Comparison of ENCODE assay signal across 22 cellular contexts in genomic region chr9:520315-520714, GRCh38. TPM values are rescaled to one million over a fixed set of nuclear protein-coding genes. Genes with fewer than 3 reads are reported as not detected.
DNase-seq lines count a peak whose midpoint lies in the region; ATAC-seq and TF ChIP-seq lines count a peak whose summit lies in the region.
"Had no signal": no experiment of that assay in that cellular context is flagged by ENCODE, and none has a peak within 500 bp of the region (broad histone marks: within the 10 kb centered on the region; RNA-seq: fewer than 3 reads in every experiment).

No MANE protein-coding gene starts in this region.

- H3K4me1 Mint-ChIP-seq in CD4-positive, alpha-beta T cell (ENCODE audit: low read depth): peaks cover 28% of the 10 kb centered on the region
- peaks cover 15 to 53% (median 42%) of the 10 kb centered on the region in 7 donors for H3K4me1 Mint-ChIP-seq in naive thymus-derived CD4-positive, alpha-beta T cell
- H3K4me1 Mint-ChIP-seq: IgD-negative memory B cell had no signal

- CTCF ChIA-PET in CD4-positive, alpha-beta T cell (lab: Charles Lee): no interaction called here
- CTCF ChIA-PET in naive thymus-derived CD4-positive, alpha-beta T cell (lab: Charles Lee): no interaction called here

- no peak for TF ChIP-seq CTCF in C4-2B (conservative IDR thresholded peaks at IDR 0.05)
- no peak for TF ChIP-seq CTCF in CD4-positive, alpha-beta T cell (IDR thresholded peaks at IDR 0.05)

- DNase-seq in CD4-positive, alpha-beta T cell: no peak
- peak; percentile 23 for DNase-seq in NCI-H82 treated with DMSO at 0.1 percent for 48 hours (lab: John Stamatoyannopoulos, UW; ENCODE audit: unreplicated experiment)
- no peak for DNase-seq in naive thymus-derived CD4-positive, alpha-beta T cell
- DNase-seq in activated CD8-positive, alpha-beta memory T cell treated with anti-CD3 and anti-CD28 coated beads, Interleukin-2, amount 50 U/mL, for 48 hours: no peak
- DNase-seq: CD8-positive, alpha-beta memory T cell; DMS79 treated with DMSO at 0.1 percent for 48 hours; GM23248; H9; HFFc6; Karpas-422; NCI-H1417; NCI-H1694 treated with DMSO at 0.1 percent for 48 hours; NCI-H2081 treated with DMSO at 0.1 percent for 48 hours; NCI-H446; NCI-H69; SIG-M5; SK-N-SH had no signal

- no peaks in the 10 kb centered on the region for H3K9me3 ChIP-seq in CD4-positive, alpha-beta T cell (ENCODE audit: control insufficient read depth, low read length)
- H3K9me3 ChIP-seq in naive thymus-derived CD4-positive, alpha-beta T cell (ENCODE audit: control insufficient read depth in 2 of 3, low read length in 3 of 3): no peaks in the 10 kb centered on the region
- H3K9me3 ChIP-seq: SK-N-SH had no signal

- H3K4me3 ChIP-seq in naive thymus-derived CD4-positive, alpha-beta T cell (ENCODE audit: low read length): no peak overlapping the region
- H3K4me3 ChIP-seq: GM23248 had no signal

- no peaks in the 10 kb centered on the region for H3K36me3 ChIP-seq in naive thymus-derived CD4-positive, alpha-beta T cell (ENCODE audit: control insufficient read depth in 2 of 3, insufficient read depth in 3 of 3, low read length in 3 of 3)

- peaks cover 6 to 32% of the 10 kb centered on the region in 2 donors for H3K4me1 ChIP-seq in naive thymus-derived CD4-positive, alpha-beta T cell (ENCODE audit: control insufficient read depth in 2 of 2, insufficient read depth in 2 of 2, low read length in 2 of 2)

- H3K27ac ChIP-seq in C4-2B: peak overlapping the region; percentile 21; the same call in 1 of the 2 replicates
- H3K27ac ChIP-seq in CD4-positive, alpha-beta T cell (ENCODE audit: low read depth, low read length): no peak overlapping the region
- H3K27ac ChIP-seq in naive thymus-derived CD4-positive, alpha-beta T cell (ENCODE audit: low read depth, low read length): no peak overlapping the region
- H3K27ac ChIP-seq: GM23248 had no signal

- H3K27me3 ChIP-seq in CD4-positive, alpha-beta T cell (ENCODE audit: control insufficient read depth, insufficient read depth, low read length): no peaks in the 10 kb centered on the region
- H3K27me3 ChIP-seq in naive thymus-derived CD4-positive, alpha-beta T cell (ENCODE audit: control insufficient read depth in 2 of 2, insufficient read depth in 2 of 2, low read length in 2 of 2): no peaks in the 10 kb centered on the region

- H3K36me3 Mint-ChIP-seq in CD4-positive, alpha-beta T cell (ENCODE audit: low read depth): no peaks in the 10 kb centered on the region
- H3K36me3 Mint-ChIP-seq in naive thymus-derived CD4-positive, alpha-beta T cell: no peaks in the 10 kb centered on the region
- H3K36me3 Mint-ChIP-seq: CD8-positive, alpha-beta memory T cell; IgD-negative memory B cell had no signal

- H3K27me3 Mint-ChIP-seq in CD4-positive, alpha-beta T cell: no peaks in the 10 kb centered on the region
- H3K27me3 Mint-ChIP-seq in naive thymus-derived CD4-positive, alpha-beta T cell: no peaks in the 10 kb centered on the region
- H3K27me3 Mint-ChIP-seq: IgD-negative memory B cell had no signal

- H3K4me3 Mint-ChIP-seq in CD4-positive, alpha-beta T cell: no peak overlapping the region
- H3K4me3 Mint-ChIP-seq in naive thymus-derived CD4-positive, alpha-beta T cell: peak overlapping the region in 2 of 10 donors; percentile 7 to 54
- H3K4me3 Mint-ChIP-seq: CD8-positive, alpha-beta memory T cell; H9; HFFc6; IgD-negative memory B cell had no signal

- no peaks in the 10 kb centered on the region for H3K9me3 Mint-ChIP-seq in CD4-positive, alpha-beta T cell
- H3K9me3 Mint-ChIP-seq in naive thymus-derived CD4-positive, alpha-beta T cell: peaks cover 0 to 10% (median 0%) of the 10 kb centered on the region in 11 donors
- H3K9me3 Mint-ChIP-seq: CD8-positive, alpha-beta memory T cell; H9; HFFc6; IgD-negative memory B cell had no signal

- POLR2A ChIA-PET in CD4-positive, alpha-beta T cell (lab: Charles Lee): no interaction called here
- POLR2A ChIA-PET in naive thymus-derived CD4-positive, alpha-beta T cell (lab: Charles Lee): interaction anchor here (1.5 kb wide), 1 partner anchor 8 kb away, joined by 12 read pairs; no protein-coding TSS in a partner anchor

- H3K27ac Mint-ChIP-seq in CD4-positive, alpha-beta T cell: peak overlapping the region; percentile 20
- H3K27ac Mint-ChIP-seq in naive thymus-derived CD4-positive, alpha-beta T cell: peak overlapping the region in 7 of 9 donors; percentile 4 to 97 (median 80)
- H3K27ac Mint-ChIP-seq: H9, HFFc6 had no signal

- ATAC-seq in CD4-positive, alpha-beta T cell (ENCODE audit: poor library complexity): no peak
- no peak for ATAC-seq in naive thymus-derived CD4-positive, alpha-beta T cell
- ATAC-seq in HG03460 (IDR thresholded peaks at IDR 0.05; ENCODE audit: unreplicated experiment): no peak
- no peak for ATAC-seq in GM19395 (IDR thresholded peaks at IDR 0.05; ENCODE audit: unreplicated experiment)
- ATAC-seq: Panc1 had no signal

- intact Hi-C loops in CD4-positive, alpha-beta T cell (cut with DNase I, micrococcal nuclease): no loop called here
- intact Hi-C loops in naive thymus-derived CD4-positive, alpha-beta T cell (cut with micrococcal nuclease): no loop called here

RNA-seq across cellular contexts. Expression of gene KANK1, which starts 15.8 kb away (rescaled TPM):
- 1 to 10 TPM; 2.3 to 3.0 TPM for total RNA-seq in CD4-positive, alpha-beta T cell
- 10 to 100 TPM in 3 of 5 experiments, 1 to 10 TPM in 2; 2.4 to 47.2 (median 21.5) TPM for total RNA-seq in naive thymus-derived CD4-positive, alpha-beta T cell
- 10 to 100 TPM in 1 of 2 donors, 1 to 10 TPM in 1; 9.3 to 29.8 TPM for polyA plus RNA-seq in naive thymus-derived CD4-positive, alpha-beta T cell
